In the genomic region with DNA sequence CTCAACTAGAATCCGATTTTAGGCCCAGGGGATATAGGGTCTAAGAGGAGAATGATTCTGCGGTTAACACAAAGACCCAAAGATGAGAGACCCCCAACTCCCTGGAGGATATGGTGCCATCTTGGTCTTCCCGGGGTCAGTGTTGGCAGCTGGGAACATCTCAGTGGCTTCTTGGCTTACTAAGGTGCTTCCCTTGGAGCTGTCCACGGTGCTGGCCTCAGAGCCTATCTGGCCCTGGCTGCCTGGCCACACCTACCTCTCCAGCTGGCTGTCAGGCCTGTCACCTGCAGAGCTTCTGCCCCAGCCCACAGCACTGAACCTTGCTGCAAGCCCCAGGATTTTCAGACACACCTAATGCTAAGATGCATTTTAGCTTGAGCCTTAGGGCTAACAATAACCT, we compare ENCODE assay signal across 1 cellular context.
A peak's percentile ranks its signal among the peaks of the same experiment; 100 is the strongest.
TF ChIP-seq lines count a peak whose summit lies in the region.

No MANE protein-coding gene starts in this region.

TF ChIP-seq in K562, 482 proteins besides CTCF, POLR2A, EP300 and RAD21 (continued from another document and continues in another):
- TF ChIP-seq, protein P1, sequence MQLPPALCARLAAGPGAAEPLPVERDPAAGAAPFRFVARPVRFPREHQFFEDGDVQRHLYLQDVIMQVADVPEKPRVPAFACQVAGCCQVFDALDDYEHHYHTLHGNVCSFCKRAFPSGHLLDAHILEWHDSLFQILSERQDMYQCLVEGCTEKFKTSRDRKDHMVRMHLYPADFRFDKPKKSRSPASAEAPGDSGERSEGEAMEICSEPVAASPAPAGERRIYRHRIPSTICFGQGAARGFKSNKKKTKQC (CRISPR knock-in tag; IDR thresholded peaks at IDR 0.05) = peak; percentile 63; the same call in 1 of the 2 replicates
- no peak for TF ChIP-seq CREBBP (IDR thresholded peaks at IDR 0.05; ENCODE audit: low read depth, low read length)
- TF ChIP-seq HNRNPH1 (optimal IDR thresholded peaks at IDR 0.05; ENCODE audit: low read depth, low read length) = no peak
- TF ChIP-seq, protein P2, sequence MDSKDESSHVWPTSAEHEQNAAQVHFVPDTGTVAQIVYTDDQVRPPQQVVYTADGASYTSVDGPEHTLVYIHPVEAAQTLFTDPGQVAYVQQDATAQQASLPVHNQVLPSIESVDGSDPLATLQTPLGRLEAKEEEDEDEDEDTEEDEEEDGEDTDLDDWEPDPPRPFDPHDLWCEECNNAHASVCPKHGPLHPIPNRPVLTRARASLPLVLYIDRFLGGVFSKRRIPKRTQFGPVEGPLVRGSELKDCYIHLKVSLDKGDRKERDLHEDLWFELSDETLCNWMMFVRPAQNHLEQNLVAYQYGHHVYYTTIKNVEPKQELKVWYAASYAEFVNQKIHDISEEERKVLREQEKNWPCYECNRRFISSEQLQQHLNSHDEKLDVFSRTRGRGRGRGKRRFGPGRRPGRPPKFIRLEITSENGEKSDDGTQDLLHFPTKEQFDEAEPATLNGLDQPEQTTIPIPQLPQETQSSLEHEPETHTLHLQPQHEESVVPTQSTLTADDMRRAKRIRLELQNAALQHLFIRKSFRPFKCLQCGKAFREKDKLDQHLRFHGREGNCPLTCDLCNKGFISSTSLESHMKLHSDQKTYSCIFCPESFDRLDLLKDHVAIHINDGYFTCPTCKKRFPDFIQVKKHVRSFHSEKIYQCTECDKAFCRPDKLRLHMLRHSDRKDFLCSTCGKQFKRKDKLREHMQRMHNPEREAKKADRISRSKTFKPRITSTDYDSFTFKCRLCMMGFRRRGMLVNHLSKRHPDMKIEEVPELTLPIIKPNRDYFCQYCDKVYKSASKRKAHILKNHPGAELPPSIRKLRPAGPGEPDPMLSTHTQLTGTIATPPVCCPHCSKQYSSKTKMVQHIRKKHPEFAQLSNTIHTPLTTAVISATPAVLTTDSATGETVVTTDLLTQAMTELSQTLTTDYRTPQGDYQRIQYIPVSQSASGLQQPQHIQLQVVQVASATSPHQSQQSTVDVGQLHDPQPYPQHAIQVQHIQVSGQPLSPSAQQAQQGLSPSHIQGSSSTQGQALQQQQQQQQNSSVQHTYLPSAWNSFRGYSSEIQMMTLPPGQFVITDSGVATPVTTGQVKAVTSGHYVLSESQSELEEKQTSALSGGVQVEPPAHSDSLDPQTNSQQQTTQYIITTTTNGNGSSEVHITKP (IDR thresholded peaks at IDR 0.05; ENCODE audit: partially characterized antibody) = no peak
- TF ChIP-seq XRCC3 (IDR thresholded peaks at IDR 0.05) = no peak
- no peak for TF ChIP-seq CBX1 (IDR thresholded peaks at IDR 0.05; ENCODE audit: low read depth)
- no peak for TF ChIP-seq CEBPB (tag; IDR thresholded peaks at IDR 0.05)
- no peak for TF ChIP-seq JUN (IDR thresholded peaks at IDR 0.05; ENCODE audit: borderline replicate concordance, low read depth, low read length)
- TF ChIP-seq JUN (CRISPR knock-in tag; IDR thresholded peaks at IDR 0.05; ENCODE audit: borderline replicate concordance) = no peak
- no peak for TF ChIP-seq RFX5 (IDR thresholded peaks at IDR 0.05; ENCODE audit: low read depth, low read length)
- no peak for TF ChIP-seq EP400 (IDR thresholded peaks at IDR 0.05)
- TF ChIP-seq MXI1 (IDR thresholded peaks at IDR 0.05; ENCODE audit: low read depth, low read length) = no peak
- no peak for TF ChIP-seq ZNF436 (CRISPR knock-in tag; IDR thresholded peaks at IDR 0.05)
- TF ChIP-seq TAL1 (IDR thresholded peaks at IDR 0.05) = no peak
- TF ChIP-seq ZNF77 (CRISPR knock-in tag; IDR thresholded peaks at IDR 0.05) = no peak
- no peak for TF ChIP-seq MEF2A (IDR thresholded peaks at IDR 0.05; ENCODE audit: control insufficient read depth, low read depth, low read length)
- TF ChIP-seq, protein P3, sequence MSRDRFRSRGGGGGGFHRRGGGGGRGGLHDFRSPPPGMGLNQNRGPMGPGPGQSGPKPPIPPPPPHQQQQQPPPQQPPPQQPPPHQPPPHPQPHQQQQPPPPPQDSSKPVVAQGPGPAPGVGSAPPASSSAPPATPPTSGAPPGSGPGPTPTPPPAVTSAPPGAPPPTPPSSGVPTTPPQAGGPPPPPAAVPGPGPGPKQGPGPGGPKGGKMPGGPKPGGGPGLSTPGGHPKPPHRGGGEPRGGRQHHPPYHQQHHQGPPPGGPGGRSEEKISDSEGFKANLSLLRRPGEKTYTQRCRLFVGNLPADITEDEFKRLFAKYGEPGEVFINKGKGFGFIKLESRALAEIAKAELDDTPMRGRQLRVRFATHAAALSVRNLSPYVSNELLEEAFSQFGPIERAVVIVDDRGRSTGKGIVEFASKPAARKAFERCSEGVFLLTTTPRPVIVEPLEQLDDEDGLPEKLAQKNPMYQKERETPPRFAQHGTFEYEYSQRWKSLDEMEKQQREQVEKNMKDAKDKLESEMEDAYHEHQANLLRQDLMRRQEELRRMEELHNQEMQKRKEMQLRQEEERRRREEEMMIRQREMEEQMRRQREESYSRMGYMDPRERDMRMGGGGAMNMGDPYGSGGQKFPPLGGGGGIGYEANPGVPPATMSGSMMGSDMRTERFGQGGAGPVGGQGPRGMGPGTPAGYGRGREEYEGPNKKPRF (IDR thresholded peaks at IDR 0.05; ENCODE audit: low read depth, low read length) = no peak
- TF ChIP-seq MCM2 (IDR thresholded peaks at IDR 0.05; ENCODE audit: low read depth) = no peak
- TF ChIP-seq MIER1 (IDR thresholded peaks at IDR 0.05; ENCODE audit: low read depth) = peak; percentile 96
- TF ChIP-seq ZNF146 (CRISPR knock-in tag; IDR thresholded peaks at IDR 0.05; ENCODE audit: unreplicated experiment) = no peak
- TF ChIP-seq, protein P4, sequence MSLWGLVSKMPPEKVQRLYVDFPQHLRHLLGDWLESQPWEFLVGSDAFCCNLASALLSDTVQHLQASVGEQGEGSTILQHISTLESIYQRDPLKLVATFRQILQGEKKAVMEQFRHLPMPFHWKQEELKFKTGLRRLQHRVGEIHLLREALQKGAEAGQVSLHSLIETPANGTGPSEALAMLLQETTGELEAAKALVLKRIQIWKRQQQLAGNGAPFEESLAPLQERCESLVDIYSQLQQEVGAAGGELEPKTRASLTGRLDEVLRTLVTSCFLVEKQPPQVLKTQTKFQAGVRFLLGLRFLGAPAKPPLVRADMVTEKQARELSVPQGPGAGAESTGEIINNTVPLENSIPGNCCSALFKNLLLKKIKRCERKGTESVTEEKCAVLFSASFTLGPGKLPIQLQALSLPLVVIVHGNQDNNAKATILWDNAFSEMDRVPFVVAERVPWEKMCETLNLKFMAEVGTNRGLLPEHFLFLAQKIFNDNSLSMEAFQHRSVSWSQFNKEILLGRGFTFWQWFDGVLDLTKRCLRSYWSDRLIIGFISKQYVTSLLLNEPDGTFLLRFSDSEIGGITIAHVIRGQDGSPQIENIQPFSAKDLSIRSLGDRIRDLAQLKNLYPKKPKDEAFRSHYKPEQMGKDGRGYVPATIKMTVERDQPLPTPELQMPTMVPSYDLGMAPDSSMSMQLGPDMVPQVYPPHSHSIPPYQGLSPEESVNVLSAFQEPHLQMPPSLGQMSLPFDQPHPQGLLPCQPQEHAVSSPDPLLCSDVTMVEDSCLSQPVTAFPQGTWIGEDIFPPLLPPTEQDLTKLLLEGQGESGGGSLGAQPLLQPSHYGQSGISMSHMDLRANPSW (CRISPR knock-in tag; IDR thresholded peaks at IDR 0.05) = no peak
- TF ChIP-seq, protein P5, sequence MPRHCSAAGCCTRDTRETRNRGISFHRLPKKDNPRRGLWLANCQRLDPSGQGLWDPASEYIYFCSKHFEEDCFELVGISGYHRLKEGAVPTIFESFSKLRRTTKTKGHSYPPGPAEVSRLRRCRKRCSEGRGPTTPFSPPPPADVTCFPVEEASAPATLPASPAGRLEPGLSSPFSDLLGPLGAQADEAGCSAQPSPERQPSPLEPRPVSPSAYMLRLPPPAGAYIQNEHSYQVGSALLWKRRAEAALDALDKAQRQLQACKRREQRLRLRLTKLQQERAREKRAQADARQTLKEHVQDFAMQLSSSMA (CRISPR knock-in tag; IDR thresholded peaks at IDR 0.05) = no peak
- TF ChIP-seq SNRNP70 (optimal IDR thresholded peaks at IDR 0.05; ENCODE audit: low read depth, low read length) = no peak
- no peak for TF ChIP-seq HMGN3 (IDR thresholded peaks at IDR 0.05; ENCODE audit: borderline replicate concordance, extremely low read depth, insufficient read length, low read depth, low read length)
- TF ChIP-seq HDAC1 (IDR thresholded peaks at IDR 0.05) = peak in 1 of 2 experiments; percentile 68; a peak in 2 of 4 replicates
- TF ChIP-seq, protein P6, sequence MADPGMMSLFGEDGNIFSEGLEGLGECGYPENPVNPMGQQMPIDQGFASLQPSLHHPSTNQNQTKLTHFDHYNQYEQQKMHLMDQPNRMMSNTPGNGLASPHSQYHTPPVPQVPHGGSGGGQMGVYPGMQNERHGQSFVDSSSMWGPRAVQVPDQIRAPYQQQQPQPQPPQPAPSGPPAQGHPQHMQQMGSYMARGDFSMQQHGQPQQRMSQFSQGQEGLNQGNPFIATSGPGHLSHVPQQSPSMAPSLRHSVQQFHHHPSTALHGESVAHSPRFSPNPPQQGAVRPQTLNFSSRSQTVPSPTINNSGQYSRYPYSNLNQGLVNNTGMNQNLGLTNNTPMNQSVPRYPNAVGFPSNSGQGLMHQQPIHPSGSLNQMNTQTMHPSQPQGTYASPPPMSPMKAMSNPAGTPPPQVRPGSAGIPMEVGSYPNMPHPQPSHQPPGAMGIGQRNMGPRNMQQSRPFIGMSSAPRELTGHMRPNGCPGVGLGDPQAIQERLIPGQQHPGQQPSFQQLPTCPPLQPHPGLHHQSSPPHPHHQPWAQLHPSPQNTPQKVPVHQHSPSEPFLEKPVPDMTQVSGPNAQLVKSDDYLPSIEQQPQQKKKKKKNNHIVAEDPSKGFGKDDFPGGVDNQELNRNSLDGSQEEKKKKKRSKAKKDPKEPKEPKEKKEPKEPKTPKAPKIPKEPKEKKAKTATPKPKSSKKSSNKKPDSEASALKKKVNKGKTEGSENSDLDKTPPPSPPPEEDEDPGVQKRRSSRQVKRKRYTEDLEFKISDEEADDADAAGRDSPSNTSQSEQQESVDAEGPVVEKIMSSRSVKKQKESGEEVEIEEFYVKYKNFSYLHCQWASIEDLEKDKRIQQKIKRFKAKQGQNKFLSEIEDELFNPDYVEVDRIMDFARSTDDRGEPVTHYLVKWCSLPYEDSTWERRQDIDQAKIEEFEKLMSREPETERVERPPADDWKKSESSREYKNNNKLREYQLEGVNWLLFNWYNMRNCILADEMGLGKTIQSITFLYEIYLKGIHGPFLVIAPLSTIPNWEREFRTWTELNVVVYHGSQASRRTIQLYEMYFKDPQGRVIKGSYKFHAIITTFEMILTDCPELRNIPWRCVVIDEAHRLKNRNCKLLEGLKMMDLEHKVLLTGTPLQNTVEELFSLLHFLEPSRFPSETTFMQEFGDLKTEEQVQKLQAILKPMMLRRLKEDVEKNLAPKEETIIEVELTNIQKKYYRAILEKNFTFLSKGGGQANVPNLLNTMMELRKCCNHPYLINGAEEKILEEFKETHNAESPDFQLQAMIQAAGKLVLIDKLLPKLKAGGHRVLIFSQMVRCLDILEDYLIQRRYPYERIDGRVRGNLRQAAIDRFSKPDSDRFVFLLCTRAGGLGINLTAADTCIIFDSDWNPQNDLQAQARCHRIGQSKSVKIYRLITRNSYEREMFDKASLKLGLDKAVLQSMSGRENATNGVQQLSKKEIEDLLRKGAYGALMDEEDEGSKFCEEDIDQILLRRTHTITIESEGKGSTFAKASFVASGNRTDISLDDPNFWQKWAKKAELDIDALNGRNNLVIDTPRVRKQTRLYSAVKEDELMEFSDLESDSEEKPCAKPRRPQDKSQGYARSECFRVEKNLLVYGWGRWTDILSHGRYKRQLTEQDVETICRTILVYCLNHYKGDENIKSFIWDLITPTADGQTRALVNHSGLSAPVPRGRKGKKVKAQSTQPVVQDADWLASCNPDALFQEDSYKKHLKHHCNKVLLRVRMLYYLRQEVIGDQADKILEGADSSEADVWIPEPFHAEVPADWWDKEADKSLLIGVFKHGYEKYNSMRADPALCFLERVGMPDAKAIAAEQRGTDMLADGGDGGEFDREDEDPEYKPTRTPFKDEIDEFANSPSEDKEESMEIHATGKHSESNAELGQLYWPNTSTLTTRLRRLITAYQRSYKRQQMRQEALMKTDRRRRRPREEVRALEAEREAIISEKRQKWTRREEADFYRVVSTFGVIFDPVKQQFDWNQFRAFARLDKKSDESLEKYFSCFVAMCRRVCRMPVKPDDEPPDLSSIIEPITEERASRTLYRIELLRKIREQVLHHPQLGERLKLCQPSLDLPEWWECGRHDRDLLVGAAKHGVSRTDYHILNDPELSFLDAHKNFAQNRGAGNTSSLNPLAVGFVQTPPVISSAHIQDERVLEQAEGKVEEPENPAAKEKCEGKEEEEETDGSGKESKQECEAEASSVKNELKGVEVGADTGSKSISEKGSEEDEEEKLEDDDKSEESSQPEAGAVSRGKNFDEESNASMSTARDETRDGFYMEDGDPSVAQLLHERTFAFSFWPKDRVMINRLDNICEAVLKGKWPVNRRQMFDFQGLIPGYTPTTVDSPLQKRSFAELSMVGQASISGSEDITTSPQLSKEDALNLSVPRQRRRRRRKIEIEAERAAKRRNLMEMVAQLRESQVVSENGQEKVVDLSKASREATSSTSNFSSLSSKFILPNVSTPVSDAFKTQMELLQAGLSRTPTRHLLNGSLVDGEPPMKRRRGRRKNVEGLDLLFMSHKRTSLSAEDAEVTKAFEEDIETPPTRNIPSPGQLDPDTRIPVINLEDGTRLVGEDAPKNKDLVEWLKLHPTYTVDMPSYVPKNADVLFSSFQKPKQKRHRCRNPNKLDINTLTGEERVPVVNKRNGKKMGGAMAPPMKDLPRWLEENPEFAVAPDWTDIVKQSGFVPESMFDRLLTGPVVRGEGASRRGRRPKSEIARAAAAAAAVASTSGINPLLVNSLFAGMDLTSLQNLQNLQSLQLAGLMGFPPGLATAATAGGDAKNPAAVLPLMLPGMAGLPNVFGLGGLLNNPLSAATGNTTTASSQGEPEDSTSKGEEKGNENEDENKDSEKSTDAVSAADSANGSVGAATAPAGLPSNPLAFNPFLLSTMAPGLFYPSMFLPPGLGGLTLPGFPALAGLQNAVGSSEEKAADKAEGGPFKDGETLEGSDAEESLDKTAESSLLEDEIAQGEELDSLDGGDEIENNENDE (IDR thresholded peaks at IDR 0.05; ENCODE audit: low read depth, low read length) = no peak
- no peak for TF ChIP-seq NR2C2 (CRISPR knock-in tag; IDR thresholded peaks at IDR 0.05)
- no peak for TF ChIP-seq NR2C2 (tag; IDR thresholded peaks at IDR 0.05)
- TF ChIP-seq, protein P7, sequence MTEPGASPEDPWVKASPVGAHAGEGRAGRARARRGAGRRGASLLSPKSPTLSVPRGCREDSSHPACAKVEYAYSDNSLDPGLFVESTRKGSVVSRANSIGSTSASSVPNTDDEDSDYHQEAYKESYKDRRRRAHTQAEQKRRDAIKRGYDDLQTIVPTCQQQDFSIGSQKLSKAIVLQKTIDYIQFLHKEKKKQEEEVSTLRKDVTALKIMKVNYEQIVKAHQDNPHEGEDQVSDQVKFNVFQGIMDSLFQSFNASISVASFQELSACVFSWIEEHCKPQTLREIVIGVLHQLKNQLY (CRISPR knock-in tag; conservative IDR thresholded peaks at IDR 0.05) = no peak
- TF ChIP-seq, protein P8, sequence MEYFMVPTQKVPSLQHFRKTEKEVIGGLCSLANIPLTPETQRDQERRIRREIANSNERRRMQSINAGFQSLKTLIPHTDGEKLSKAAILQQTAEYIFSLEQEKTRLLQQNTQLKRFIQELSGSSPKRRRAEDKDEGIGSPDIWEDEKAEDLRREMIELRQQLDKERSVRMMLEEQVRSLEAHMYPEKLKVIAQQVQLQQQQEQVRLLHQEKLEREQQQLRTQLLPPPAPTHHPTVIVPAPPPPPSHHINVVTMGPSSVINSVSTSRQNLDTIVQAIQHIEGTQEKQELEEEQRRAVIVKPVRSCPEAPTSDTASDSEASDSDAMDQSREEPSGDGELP (CRISPR knock-in tag; IDR thresholded peaks at IDR 0.05; ENCODE audit: borderline replicate concordance) = peak; percentile 96
